Comparison of ENCODE assay signal across 1 cellular context in genomic region chr7:74230446-74231231, GRCh38.
TF ChIP-seq lines count a peak whose summit lies in the region.

No MANE protein-coding gene starts in this region.

TF ChIP-seq in IMR-90, 13 proteins besides CTCF, POLR2A, EP300 and RAD21 (continued from another document):
- TF ChIP-seq ELK1 (IDR thresholded peaks at IDR 0.05; ENCODE audit: borderline replicate concordance, low read depth, low read length) = no peak
- no peak for TF ChIP-seq CEBPB (IDR thresholded peaks at IDR 0.05; ENCODE audit: low read depth, low read length)
- no peak for TF ChIP-seq CHD1 (IDR thresholded peaks at IDR 0.05; ENCODE audit: low read depth, low read length)
- no peak for TF ChIP-seq BHLHE40 (IDR thresholded peaks at IDR 0.05; ENCODE audit: low read depth, low read length)
- no peak for TF ChIP-seq RCOR1 (IDR thresholded peaks at IDR 0.05; ENCODE audit: insufficient replicate concordance, low read length)
